In the genomic region with DNA sequence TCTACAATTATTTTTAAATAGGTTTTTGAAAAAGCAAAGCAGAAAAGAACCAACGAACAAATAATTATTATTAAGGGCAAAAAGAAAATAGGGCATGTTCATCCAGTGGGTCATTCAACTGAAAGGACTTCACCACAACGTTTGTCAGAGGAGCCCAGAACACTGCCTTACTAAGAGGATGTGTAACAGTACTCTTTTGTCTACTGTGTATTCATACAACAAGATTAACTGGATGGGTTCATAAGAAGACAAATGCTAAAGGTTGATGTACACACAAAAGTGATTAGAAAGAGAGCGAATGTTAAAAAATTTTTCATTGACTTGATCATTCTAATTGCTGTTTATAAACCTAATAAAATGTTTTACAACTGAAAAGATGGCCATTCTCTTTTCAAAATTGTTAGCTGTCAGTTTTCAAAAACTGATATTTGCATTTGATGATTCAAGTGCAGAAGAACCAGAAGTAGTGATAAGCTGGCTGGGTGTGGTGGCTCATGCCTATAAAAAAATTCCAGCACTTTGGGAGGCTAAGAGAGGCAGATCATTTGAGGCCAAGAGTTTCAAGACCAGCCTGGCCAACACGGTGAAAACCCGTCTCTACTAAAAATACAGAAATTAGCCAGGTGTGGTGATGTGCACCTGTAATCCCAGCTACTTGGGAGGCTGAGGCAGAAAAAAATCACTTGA, we compare ENCODE assay signal across 21 cellular contexts.
"Had no signal": no experiment of that assay in that cellular context is flagged by ENCODE, and none has a peak within 500 bp of the region (broad histone marks: within the 10 kb centered on the region; RNA-seq: fewer than 3 reads in every experiment).

No MANE protein-coding gene starts in this region.

- H3K27ac ChIP-seq: epithelial cell of prostate, left ventricle myocardium inferior, neutrophil, parathyroid adenoma, SK-N-MC, thoracic aorta, upper lobe of right lung had no signal

- H3K4me3 ChIP-seq: left ventricle myocardium inferior, SK-N-MC, thoracic aorta, upper lobe of right lung had no signal

- H3K27ac Mint-ChIP-seq: activated CD4-positive, alpha-beta memory T cell treated with anti-CD3 and anti-CD28 coated beads, Interleukin-2, amount 10 ng/mL, durations not matched to agents 7 days and 5 days; activated CD8-positive, alpha-beta memory T cell treated with anti-CD3 and anti-CD28 coated beads, Interleukin-2, amount 10 ng/mL, durations not matched to agents 7 days and 5 days; stimulated activated naive B cell treated with anti-CD40 and anti-IgM and Interleukin-4, amounts not matched to agents 10 μg/mL and 1 μg/mL and 100 μg/mL, for 72 hours; WTC11 had no signal

- H3K27me3 Mint-ChIP-seq: activated CD4-positive, alpha-beta memory T cell treated with anti-CD3 and anti-CD28 coated beads, Interleukin-2, amount 10 ng/mL, durations not matched to agents 7 days and 5 days; activated CD8-positive, alpha-beta memory T cell treated with anti-CD3 and anti-CD28 coated beads, Interleukin-2, amount 10 ng/mL, durations not matched to agents 7 days and 5 days; natural killer cell treated with Interleukin-12 subunit alpha and Interleukin-12 subunit beta and Interleukin-15 and Interleukin-18, amount 100 ng/mL, for 72 hours; stimulated activated naive B cell treated with anti-CD40 and anti-IgM and Interleukin-4, amounts not matched to agents 10 μg/mL and 1 μg/mL and 100 μg/mL, for 72 hours had no signal

- H3K9me3 ChIP-seq: left ventricle myocardium inferior, neutrophil, thoracic aorta, upper lobe of right lung had no signal

- H3K4me1 Mint-ChIP-seq: WTC11 had no signal

- H3K4me3 Mint-ChIP-seq: activated CD4-positive, alpha-beta memory T cell treated with anti-CD3 and anti-CD28 coated beads, Interleukin-2, amount 10 ng/mL, durations not matched to agents 7 days and 5 days; activated CD8-positive, alpha-beta memory T cell treated with anti-CD3 and anti-CD28 coated beads, Interleukin-2, amount 10 ng/mL, durations not matched to agents 7 days and 5 days; natural killer cell treated with Interleukin-12 subunit alpha and Interleukin-12 subunit beta and Interleukin-15 and Interleukin-18, amount 100 ng/mL, for 72 hours; stimulated activated naive B cell treated with anti-CD40 and anti-IgM and Interleukin-4, amounts not matched to agents 10 μg/mL and 1 μg/mL and 100 μg/mL, for 72 hours; WTC11 had no signal

- DNase-seq: activated CD4-positive, alpha-beta memory T cell treated with anti-CD3 and anti-CD28 coated beads, Interleukin-2, amount 10 ng/mL, durations not matched to agents 7 days and 5 days; activated CD4-positive, alpha-beta T cell treated with anti-CD3 and anti-CD28 coated beads for 4 hours; activated CD8-positive, alpha-beta memory T cell treated with anti-CD3 and anti-CD28 coated beads, Interleukin-2, amount 10 ng/mL, durations not matched to agents 7 days and 5 days; activated T-cell treated with anti-CD3 and anti-CD28 coated beads, Interleukin-2, amount 50 U/mL, for 1 hour; amniotic stem cell; dermis blood vessel endothelial cell; foreskin fibroblast; head of caudate nucleus; kidney; left ventricle myocardium inferior; mammary epithelial cell; stimulated activated naive B cell treated with anti-CD40 and anti-IgM and Interleukin-4, amounts not matched to agents 10 μg/mL and 1 μg/mL and 100 μg/mL, for 72 hours; upper lobe of right lung had no signal

- H3K9me3 Mint-ChIP-seq: activated CD4-positive, alpha-beta memory T cell treated with anti-CD3 and anti-CD28 coated beads, Interleukin-2, amount 10 ng/mL, durations not matched to agents 7 days and 5 days; natural killer cell treated with Interleukin-12 subunit alpha and Interleukin-12 subunit beta and Interleukin-15 and Interleukin-18, amount 100 ng/mL, for 72 hours; stimulated activated naive B cell treated with anti-CD40 and anti-IgM and Interleukin-4, amounts not matched to agents 10 μg/mL and 1 μg/mL and 100 μg/mL, for 72 hours; WTC11 had no signal

- H3K36me3 Mint-ChIP-seq: natural killer cell treated with Interleukin-12 subunit alpha and Interleukin-12 subunit beta and Interleukin-15 and Interleukin-18, amount 100 ng/mL, for 72 hours; WTC11 had no signal

- H3K27me3 ChIP-seq: neutrophil, upper lobe of right lung had no signal

- ATAC-seq: activated CD8-positive, alpha-beta memory T cell treated with anti-CD3 and anti-CD28 coated beads, Interleukin-2, amount 10 ng/mL, durations not matched to agents 7 days and 5 days; activated naive CD4-positive, alpha-beta T cell treated with anti-CD3 and anti-CD28 coated beads, Interleukin-2, amount 50 U/mL, for 72 hours; natural killer cell treated with Interleukin-12 subunit alpha and Interleukin-12 subunit beta and Interleukin-15 and Interleukin-18, amount 100 ng/mL, for 72 hours; stimulated activated naive B cell treated with anti-CD40 and anti-IgM and Interleukin-4, amounts not matched to agents 10 μg/mL and 1 μg/mL and 100 μg/mL, for 72 hours; upper lobe of right lung; WTC11 had no signal

- FAIRE-seq: kidney had no signal

- H3K36me3 ChIP-seq: left ventricle myocardium inferior, neutrophil, thoracic aorta had no signal
